17 cellular contexts compared by ENCODE assay signal in the genomic region with DNA sequence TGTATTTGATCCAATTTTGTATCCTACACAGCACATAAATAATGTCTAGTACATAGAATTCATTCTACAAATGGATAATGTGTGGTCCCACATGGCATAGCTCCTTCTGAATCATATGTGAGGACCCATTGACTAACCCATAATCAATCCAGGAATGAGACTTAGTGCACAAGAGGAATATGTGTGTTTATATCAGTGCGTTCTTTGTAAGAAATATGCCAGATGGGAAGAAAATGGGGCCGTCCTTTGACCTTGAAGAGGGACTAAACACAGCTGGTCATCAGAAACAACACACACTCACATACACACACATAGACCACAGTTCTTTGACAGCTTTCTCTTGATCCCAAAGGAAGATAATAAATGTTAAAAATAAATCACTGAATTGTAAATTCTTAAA.
DNase-seq lines count a peak whose midpoint lies in the region; ATAC-seq and TF ChIP-seq lines count a peak whose summit lies in the region.
"Had no signal": no experiment of that assay in that cellular context is flagged by ENCODE, and none has a peak within 500 bp of the region (broad histone marks: within the 10 kb centered on the region; RNA-seq: fewer than 3 reads in every experiment).

No MANE protein-coding gene starts in this region.

- H3K27ac Mint-ChIP-seq in activated CD4-positive, alpha-beta T cell treated with anti-CD3 and anti-CD28 coated beads for 36 hours, result no peak overlapping the region
- no peak overlapping the region for H3K27ac Mint-ChIP-seq in CD14-positive monocyte
- H3K27ac Mint-ChIP-seq: CD4-positive, CD25-positive, alpha-beta regulatory T cell; H9 had no signal

- no peaks in the 10 kb centered on the region for H3K27me3 Mint-ChIP-seq in activated CD4-positive, alpha-beta T cell treated with anti-CD3 and anti-CD28 coated beads for 36 hours
- H3K27me3 Mint-ChIP-seq in CD14-positive monocyte (ENCODE audit: low read depth in 3 of 3), result peaks cover 0 to 2% (median 1%) of the 10 kb centered on the region in 3 donors
- H3K27me3 Mint-ChIP-seq: CD4-positive, CD25-positive, alpha-beta regulatory T cell had no signal

- no peaks in the 10 kb centered on the region for H3K79me2 ChIP-seq in fibroblast of lung (ENCODE audit: control insufficient read depth, insufficient read depth, low read length)

- no peaks in the 10 kb centered on the region for H3K27me3 ChIP-seq in fibroblast of lung (ENCODE audit: control insufficient read depth, insufficient read depth, low read length)
- H3K27me3 ChIP-seq: BLaER1 had no signal

- DNase-seq in DMS 273 (lab: John Stamatoyannopoulos, UW; ENCODE audit: unreplicated experiment) (peak; percentile 10), DMS 273 treated with DMSO at 0.1 percent for 48 hours (lab: John Stamatoyannopoulos, UW) (no peak), fibroblast of lung (ENCODE audit: low read depth in 2 of 2) (peak in 1 of 2 donors; percentile 86), left kidney (ENCODE audit: low read depth, low spot score) (peak; percentile 3), cerebellum (ENCODE audit: low spot score) (no peak), CD14-positive monocyte (ENCODE audit: low spot score) (no peak), MV-4-11 (lab: John Stamatoyannopoulos, UW) (no peak)
- DNase-seq in activated CD4-positive, alpha-beta T cell treated with anti-CD3 and anti-CD28 coated beads for 36 hours, result no peak
- DNase-seq: AML-193; CD4-positive, CD25-positive, alpha-beta regulatory T cell; DMS153; DND-41; GDM1; GOT3; H9 had no signal

- no peak overlapping the region for H3K4me3 Mint-ChIP-seq in activated CD4-positive, alpha-beta T cell treated with anti-CD3 and anti-CD28 coated beads for 36 hours
- no peak overlapping the region for H3K4me3 Mint-ChIP-seq in CD14-positive monocyte
- H3K4me3 Mint-ChIP-seq: CD4-positive, CD25-positive, alpha-beta regulatory T cell; H9 had no signal

- no peaks in the 10 kb centered on the region for H4K20me1 ChIP-seq in fibroblast of lung (ENCODE audit: control insufficient read depth, extremely low read depth, insufficient read depth, low read length)
- H4K20me1 ChIP-seq: BLaER1 had no signal

- no peak overlapping the region for H3K9ac ChIP-seq in fibroblast of lung (ENCODE audit: insufficient read depth, low read length)
- H3K9ac ChIP-seq: BLaER1 had no signal

- TF ChIP-seq CTCF in fibroblast of lung (conservative IDR thresholded peaks at IDR 0.05 in 1 of 2, IDR thresholded peaks at IDR 0.05 in 1 of 2; ENCODE audit: low read depth in 1 of 2, low read length in 2 of 2) (no peak), CD14-positive monocyte (IDR thresholded peaks at IDR 0.05) (no peak)

- H3K4me3 ChIP-seq in fibroblast of lung (replicated peaks in 1 of 4; ENCODE audit: control extremely low read depth in 1 of 4, insufficient read depth in 1 of 4, low read depth in 3 of 4, low read length in 4 of 4), result no peak overlapping the region
- H3K4me3 ChIP-seq: BLaER1 had no signal

- H3K9me3 Mint-ChIP-seq in activated CD4-positive, alpha-beta T cell treated with anti-CD3 and anti-CD28 coated beads for 36 hours (ENCODE audit: low read depth), result no peaks in the 10 kb centered on the region
- H3K9me3 Mint-ChIP-seq in CD14-positive monocyte, result peaks cover 0 to 5% (median 2%) of the 10 kb centered on the region in 7 donors
- H3K9me3 Mint-ChIP-seq: H9 had no signal

- H3K36me3 Mint-ChIP-seq in activated CD4-positive, alpha-beta T cell treated with anti-CD3 and anti-CD28 coated beads for 36 hours (ENCODE audit: low read depth), result no peaks in the 10 kb centered on the region
- H3K36me3 Mint-ChIP-seq in CD14-positive monocyte, result no peaks in the 10 kb centered on the region
- H3K36me3 Mint-ChIP-seq: CD4-positive, CD25-positive, alpha-beta regulatory T cell had no signal

- CTCF ChIA-PET in activated CD4-positive, alpha-beta T cell treated with anti-CD3 and anti-CD28 coated beads for 36 hours (lab: Charles Lee), result no interaction called here

- H3K4me1 Mint-ChIP-seq in activated CD4-positive, alpha-beta T cell treated with anti-CD3 and anti-CD28 coated beads for 36 hours, result no peaks in the 10 kb centered on the region
- H3K4me1 Mint-ChIP-seq in CD14-positive monocyte, result no peaks in the 10 kb centered on the region
- H3K4me1 Mint-ChIP-seq: CD4-positive, CD25-positive, alpha-beta regulatory T cell; H9 had no signal

- intact Hi-C loops in activated CD4-positive, alpha-beta T cell treated with anti-CD3 and anti-CD28 coated beads for 36 hours (cut with DNase I, micrococcal nuclease), result no loop called here
- intact Hi-C loops in CD14-positive monocyte (cut with micrococcal nuclease), result no loop called here

- no peaks in the 10 kb centered on the region for H3K9me3 ChIP-seq in fibroblast of lung (ENCODE audit: control insufficient read depth, insufficient read depth, low read depth, low read length)
- H3K9me3 ChIP-seq: BLaER1 had no signal

- no peak overlapping the region for H2AFZ ChIP-seq in fibroblast of lung (ENCODE audit: low read length)

- peak overlapping the region; percentile 7 for H3K4me2 ChIP-seq in fibroblast of lung (ENCODE audit: extremely low read depth, insufficient read depth, low read length)
- H3K4me2 ChIP-seq: BLaER1 had no signal

- no peaks in the 10 kb centered on the region for H3K36me3 ChIP-seq in fibroblast of lung (ENCODE audit: control insufficient read depth, insufficient read depth, low read length)
- H3K36me3 ChIP-seq: BLaER1 had no signal

- ATAC-seq in activated CD4-positive, alpha-beta T cell treated with anti-CD3 and anti-CD28 coated beads for 36 hours, result no peak

- no peak overlapping the region for H3K27ac ChIP-seq in fibroblast of lung (ENCODE audit: insufficient read depth, low read length)
- H3K27ac ChIP-seq: 22Rv1, BLaER1 had no signal

- H3K4me1 ChIP-seq in fibroblast of lung (ENCODE audit: control insufficient read depth, extremely low read depth, insufficient read depth, low read length), result peaks cover 7% of the 10 kb centered on the region

- POLR2A ChIA-PET in activated CD4-positive, alpha-beta T cell treated with anti-CD3 and anti-CD28 coated beads for 36 hours (lab: Charles Lee), result no interaction called here

Comparison
In these comparisons a context has a peak if more than half of its experiments do, and no peak if none do; other contexts are left out.
1. DNase-seq: peak in DMS 273 (single experiment) and left kidney (single experiment); none in DMS 273 treated with DMSO at 0.1 percent for 48 hours (single experiment), activated CD4-positive, alpha-beta T cell treated with anti-CD3 and anti-CD28 coated beads for 36 hours (single experiment), cerebellum (single experiment), CD14-positive monocyte (single experiment) and MV-4-11 (single experiment).